20 cellular contexts compared by ENCODE assay signal in genomic region chr14:68539311-68539737, GRCh38.
DNase-seq lines count a peak whose midpoint lies in the region; ATAC-seq, FAIRE-seq and TF ChIP-seq lines count a peak whose summit lies in the region.
"Had no signal": no experiment of that assay in that cellular context is flagged by ENCODE, and none has a peak within 500 bp of the region (broad histone marks: within the 10 kb centered on the region; RNA-seq: fewer than 3 reads in every experiment).

No MANE protein-coding gene starts in this region.

- H2AFZ ChIP-seq in MM.1S (ENCODE audit: low read length), result no peak overlapping the region
- H2AFZ ChIP-seq: PC-9 had no signal

- CTCF ChIA-PET in A549 (lab: Yijun Ruan, JAX), result interaction anchor here (1.1 to 1.8 kb wide), 2 partner anchors 15 to 348 kb away, joined by 4 to 5 read pairs; no protein-coding TSS in a partner anchor

- H3F3A ChIP-seq in MM.1S (ENCODE audit: insufficient read depth, low read length), result no peaks in the 10 kb centered on the region

- no peak overlapping the region for H3K9ac ChIP-seq in MM.1S (ENCODE audit: low read length)

- no peaks in the 10 kb centered on the region for H3K9me2 ChIP-seq in MM.1S (replicated peaks; ENCODE audit: insufficient read depth, low read length)

- peak overlapping the region; percentile 10 to 58; a peak in 3 of 6 replicates for H3K27ac ChIP-seq in A549
- peak overlapping the region in 3 of 4 donors; percentile 5 to 49 (median 9) for H3K27ac ChIP-seq in esophagus muscularis mucosa (replicated peaks in 1 of 4)
- H3K27ac ChIP-seq in lung (ENCODE audit: low read depth in 1 of 2, low read length in 1 of 2), result no peak overlapping the region
- no peak overlapping the region for H3K27ac ChIP-seq in lower lobe of right lung
- H3K27ac ChIP-seq in MM.1S (ENCODE audit: low read length), result no peak overlapping the region
- H3K27ac ChIP-seq: breast epithelium, PC-9, suprapubic skin had no signal

- TF ChIP-seq EP300 in A549 (IDR thresholded peaks at IDR 0.05) (no peak), esophagus muscularis mucosa (IDR thresholded peaks at IDR 0.05) (no peak)

- no peaks in the 10 kb centered on the region for H3K27me3 ChIP-seq in esophagus muscularis mucosa
- no peaks in the 10 kb centered on the region for H3K27me3 ChIP-seq in lung (ENCODE audit: control insufficient read depth, insufficient read depth)
- no peaks in the 10 kb centered on the region for H3K27me3 ChIP-seq in lower lobe of right lung (ENCODE audit: low read depth)
- no peaks in the 10 kb centered on the region for H3K27me3 ChIP-seq in MM.1S (replicated peaks; ENCODE audit: insufficient read depth, low read length)
- H3K27me3 ChIP-seq: breast epithelium, suprapubic skin had no signal

- peaks cover 0 to 3% (median 0%) of the 10 kb centered on the region in 3 donors for H3K36me3 Mint-ChIP-seq in naive thymus-derived CD8-positive, alpha-beta T cell

- H3K27me3 Mint-ChIP-seq in naive thymus-derived CD8-positive, alpha-beta T cell, result no peaks in the 10 kb centered on the region
- H3K27me3 Mint-ChIP-seq: activated naive CD8-positive, alpha-beta T cell treated with anti-CD3 and anti-CD28 coated beads, Interleukin-2, amount 50 U/mL, for 24 hours had no signal

- no peak for TF ChIP-seq POLR2A in A549 (IDR thresholded peaks at IDR 0.05; ENCODE audit: low read length)
- TF ChIP-seq POLR2A in esophagus muscularis mucosa (IDR thresholded peaks at IDR 0.05; ENCODE audit: low read depth), result no peak

- no peaks in the 10 kb centered on the region for H3K36me3 ChIP-seq in esophagus muscularis mucosa
- no peaks in the 10 kb centered on the region for H3K36me3 ChIP-seq in lung (ENCODE audit: control insufficient read depth in 2 of 2, insufficient read depth in 2 of 2, low read length in 2 of 2)
- H3K36me3 ChIP-seq in lower lobe of right lung, result no peaks in the 10 kb centered on the region
- no peaks in the 10 kb centered on the region for H3K36me3 ChIP-seq in MM.1S (replicated peaks; ENCODE audit: insufficient read depth, low read length)
- H3K36me3 ChIP-seq: breast epithelium, suprapubic skin had no signal

- intact Hi-C loops in esophagus muscularis mucosa (cut with DNase I), result no loop called here
- intact Hi-C loops in lower lobe of right lung (cut with DNase I), result no loop called here

- no peak for DNase-seq in A549 (ENCODE audit: low read depth in 1 of 2, low spot score in 1 of 2)
- DNase-seq in esophagus muscularis mucosa (ENCODE audit: extremely low spot score), result peak; percentile 84
- peak; percentile 25 for DNase-seq in lung (ENCODE audit: low spot score)
- peak; percentile 89 for DNase-seq in retina
- DNase-seq in lower lobe of right lung, result no peak
- DNase-seq in naive thymus-derived CD8-positive, alpha-beta T cell, result no peak
- DNase-seq in foreskin fibroblast, result no peak
- no peak for DNase-seq in MM.1S
- DNase-seq: activated naive CD8-positive, alpha-beta T cell treated with anti-CD3 and anti-CD28 coated beads, Interleukin-2, amount 50 U/mL, for 24 hours; Kasumi-1; NCI-H1417; occipital lobe; PC-9; stimulated activated CD8-positive, alpha-beta memory T cell treated with anti-CD3 and anti-CD28 coated beads, Interleukin-4, amount 100 ng/mL, for 48 hours; T1000 had no signal

- no peaks in the 10 kb centered on the region for H3K79me2 ChIP-seq in MM.1S (ENCODE audit: low read length)

- WGBS in A549 (ENCODE audit: missing lambda C conversion rate), result 96% methylated on average over 6 of the region's 6 CpGs
- WGBS in esophagus muscularis mucosa, result 81% methylated on average over 6 of the region's 6 CpGs
- WGBS in lung, 2 donors, result 82 to 87% methylated on average over 6 of the region's 6 CpGs

- TF ChIP-seq CTCF in A549 (IDR thresholded peaks at IDR 0.05), result no peak
- TF ChIP-seq CTCF in esophagus muscularis mucosa (IDR thresholded peaks at IDR 0.05), result no peak
- no peak for TF ChIP-seq CTCF in lung (IDR thresholded peaks at IDR 0.05; ENCODE audit: control extremely low read depth, extremely low read depth)
- no peak for TF ChIP-seq CTCF in lower lobe of right lung (IDR thresholded peaks at IDR 0.05)
- no peak for TF ChIP-seq CTCF in foreskin fibroblast (IDR thresholded peaks at IDR 0.05; ENCODE audit: low read depth, low read length)
- TF ChIP-seq CTCF in MM.1S (IDR thresholded peaks at IDR 0.05; ENCODE audit: low read length), result no peak

- no peak for ATAC-seq in A549
- ATAC-seq in lung (ENCODE audit: insufficient read depth, low FRiP score), result no peak
- no peak for ATAC-seq in lower lobe of right lung
- no peak for ATAC-seq in naive thymus-derived CD8-positive, alpha-beta T cell
- ATAC-seq: activated naive CD8-positive, alpha-beta T cell treated with anti-CD3 and anti-CD28 coated beads, Interleukin-2, amount 50 U/mL, for 24 hours had no signal

- H3K4me3 ChIP-seq in A549 (no peak overlapping the region), esophagus muscularis mucosa (no peak overlapping the region), lung (no peak overlapping the region), lower lobe of right lung (no peak overlapping the region), foreskin fibroblast (ENCODE audit: low read depth in 1 of 2, low read length in 2 of 2) (no peak overlapping the region), MM.1S (ENCODE audit: low read length) (no peak overlapping the region)
- H3K4me3 ChIP-seq: breast epithelium, PC-9, suprapubic skin had no signal

- no peak for TF ChIP-seq RAD21 in A549 (conservative IDR thresholded peaks at IDR 0.05 in 1 of 2, IDR thresholded peaks at IDR 0.05 in 1 of 2)

- H3K4me1 Mint-ChIP-seq in naive thymus-derived CD8-positive, alpha-beta T cell, result peaks cover 2 to 15% (median 7%) of the 10 kb centered on the region in 4 donors

- H3K4me3 Mint-ChIP-seq in naive thymus-derived CD8-positive, alpha-beta T cell, result no peak overlapping the region
- H3K4me3 Mint-ChIP-seq: activated naive CD8-positive, alpha-beta T cell treated with anti-CD3 and anti-CD28 coated beads, Interleukin-2, amount 50 U/mL, for 24 hours had no signal

- H3K4me2 ChIP-seq in A549 (no peak overlapping the region), MM.1S (ENCODE audit: low read depth, low read length) (no peak overlapping the region)
- H3K4me2 ChIP-seq: PC-9 had no signal

- POLR2A ChIA-PET in A549 (lab: Yijun Ruan, JAX), result no interaction called here
- POLR2A ChIA-PET in naive thymus-derived CD8-positive, alpha-beta T cell (lab: Charles Lee), result interaction anchor here (1.2 kb wide), 1 partner anchor 253 kb away, joined by 5 read pairs; the partner anchor contains the start of gene ZFP36L1

- H3K9me3 ChIP-seq in A549 (no peaks in the 10 kb centered on the region; the same call in 2 of the 3 replicates), esophagus muscularis mucosa (no peaks in the 10 kb centered on the region), lung (ENCODE audit: control insufficient read depth in 2 of 2, insufficient read depth in 1 of 2, low read length in 1 of 2) (no peaks in the 10 kb centered on the region), lower lobe of right lung (no peaks in the 10 kb centered on the region), MM.1S (replicated peaks; ENCODE audit: insufficient read depth, low read length) (no peaks in the 10 kb centered on the region)
- H3K9me3 ChIP-seq: breast epithelium, suprapubic skin had no signal

- no peak for FAIRE-seq in A549 (lab: Jason Lieb, UNC)
- FAIRE-seq: A204.1, GM12892, islet of Langerhans had no signal

- H3K27ac Mint-ChIP-seq in naive thymus-derived CD8-positive, alpha-beta T cell, result peak overlapping the region in 2 of 10 donors; percentile 23 to 47
- H3K27ac Mint-ChIP-seq: activated naive CD8-positive, alpha-beta T cell treated with anti-CD3 and anti-CD28 coated beads, Interleukin-2, amount 50 U/mL, for 24 hours had no signal

- H3K4me1 ChIP-seq in A549 (peaks cover 15% of the 10 kb centered on the region), esophagus muscularis mucosa (peaks cover 10 to 50% (median 37%) of the 10 kb centered on the region in 4 donors), lung (ENCODE audit: control insufficient read depth in 2 of 2, insufficient read depth in 2 of 2, low read length in 2 of 2) (peaks cover 0 to 11% of the 10 kb centered on the region in 2 donors), lower lobe of right lung (peaks cover 10% of the 10 kb centered on the region), MM.1S (ENCODE audit: low read length) (no peaks in the 10 kb centered on the region)

- no peaks in the 10 kb centered on the region for H4K20me1 ChIP-seq in MM.1S (ENCODE audit: insufficient read depth, low read length)

- no peaks in the 10 kb centered on the region for H3K9me3 Mint-ChIP-seq in naive thymus-derived CD8-positive, alpha-beta T cell
- H3K9me3 Mint-ChIP-seq: activated naive CD8-positive, alpha-beta T cell treated with anti-CD3 and anti-CD28 coated beads, Interleukin-2, amount 50 U/mL, for 24 hours had no signal

TF ChIP-seq in A549, 52 proteins besides CTCF, POLR2A, EP300 and RAD21:
- TF ChIP-seq PBX3 (IDR thresholded peaks at IDR 0.05), result no peak
- no peak for TF ChIP-seq RCOR1 (IDR thresholded peaks at IDR 0.05; ENCODE audit: low read depth, low read length)
- no peak for TF ChIP-seq RNF2 (IDR thresholded peaks at IDR 0.05; ENCODE audit: borderline replicate concordance, low read depth)
- TF ChIP-seq KDM1A (IDR thresholded peaks at IDR 0.05; ENCODE audit: low read depth), result no peak
- TF ChIP-seq PHF8 (IDR thresholded peaks at IDR 0.05; ENCODE audit: borderline replicate concordance, low read depth), result no peak

Comparison
In these comparisons a context has a peak if more than half of its experiments do, and no peak if none do; other contexts are left out.
1. DNase-seq: peak in esophagus muscularis mucosa (single experiment), lung (single experiment) and retina (single experiment); none in A549 (0 of 2), lower lobe of right lung (single experiment), naive thymus-derived CD8-positive, alpha-beta T cell (0 of 10), foreskin fibroblast (0 of 2) and MM.1S (single experiment).
2. H3K27ac ChIP-seq: peak in A549 (2 of 2) and esophagus muscularis mucosa (3 of 4); none in lung (0 of 2), lower lobe of right lung (single experiment) and MM.1S (single experiment).